21 cellular contexts compared by ENCODE assay signal in the genomic region with DNA sequence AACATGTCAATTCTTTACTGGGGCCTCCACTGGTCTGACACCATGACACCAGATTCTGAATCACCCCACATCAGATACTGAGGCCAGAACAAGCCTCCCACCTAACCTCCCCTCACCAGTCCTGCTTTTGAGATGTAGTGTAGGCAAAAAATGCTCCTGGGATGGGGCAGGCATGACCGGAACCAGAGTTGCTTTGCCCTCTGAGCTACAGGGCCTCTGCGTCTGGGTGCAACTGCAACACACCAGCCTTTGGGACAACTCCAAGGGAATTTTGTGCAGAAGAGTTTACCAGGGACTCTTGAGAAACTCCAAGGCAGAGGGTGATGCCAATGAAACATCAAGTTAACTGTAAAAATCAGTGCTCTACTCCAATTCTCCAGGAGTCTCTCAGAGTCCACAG.
"Had no signal": no experiment of that assay in that cellular context is flagged by ENCODE, and none has a peak within 500 bp of the region (broad histone marks: within the 10 kb centered on the region; RNA-seq: fewer than 3 reads in every experiment).

No MANE protein-coding gene starts in this region.

- H3K9ac ChIP-seq: parathyroid adenoma had no signal

- FAIRE-seq: keratinocyte had no signal

- H3K27ac ChIP-seq: epithelial cell of prostate, gastrocnemius medialis, lower lobe of right lung, neutrophil, parathyroid adenoma, right lobe of liver, stomach, thyroid gland had no signal

- DNase-seq: dorsolateral prefrontal cortex; effector CD4-positive, alpha-beta T cell; foreskin fibroblast; gastrocnemius medialis; left ventricle myocardium superior; lower lobe of right lung; natural killer cell; right lobe of liver; stimulated activated CD4-positive, alpha-beta T cell treated with anti-CD3 and anti-CD28 coated beads, Interleukin-12 subunit alpha, Interleukin-12 subunit beta, amount 100 ng/mL, for 4 hours; stimulated activated CD4-positive, alpha-beta T cell treated with anti-CD3 and anti-CD28 coated beads, Interleukin-2, amount 100 ng/mL, for 24 hours; stimulated activated CD4-positive, alpha-beta T cell treated with anti-CD3 and anti-CD28 coated beads, Interleukin-4, amount 100 ng/mL, for 24 hours; stimulated activated naive CD4-positive, alpha-beta T cell treated with Interleukin-2 at 50 U/mL for 16 hours; stomach; thyroid gland had no signal

- H3K9me3 ChIP-seq: gastrocnemius medialis, lower lobe of right lung, neutrophil, right lobe of liver, stomach, thyroid gland had no signal

- H3K4me3 ChIP-seq: dorsolateral prefrontal cortex, gastrocnemius medialis, lower lobe of right lung, right lobe of liver, smooth muscle cell, stomach, thyroid gland had no signal

- H3K27me3 ChIP-seq: dorsolateral prefrontal cortex, gastrocnemius medialis, neutrophil, right lobe of liver, stomach, thyroid gland had no signal

- ATAC-seq: esophagus mucosa; gastrocnemius medialis; left ventricle myocardium superior; lower lobe of right lung; natural killer cell; right lobe of liver; stimulated activated effector memory CD8-positive, alpha-beta T cell treated with anti-CD3 and anti-CD28 coated beads, Interleukin-12 subunit alpha, Interleukin-12 subunit beta, amount 100 ng/mL, for 72 hours had no signal

- H3K4me1 ChIP-seq: lower lobe of right lung, parathyroid adenoma had no signal
